ENCODE assay signal across 24 cellular contexts in genomic region chr4:84957509-84958420, GRCh38. TPM values are rescaled to one million over a fixed set of nuclear protein-coding genes. Genes with fewer than 3 reads are reported as not detected.
A peak's percentile ranks its signal among the peaks of the same experiment; 100 is the strongest.
DNase-seq lines count a peak whose midpoint lies in the region; ATAC-seq and TF ChIP-seq lines count a peak whose summit lies in the region.
"Had no signal": no experiment of that assay in that cellular context is flagged by ENCODE, and none has a peak within 500 bp of the region (broad histone marks: within the 10 kb centered on the region; RNA-seq: fewer than 3 reads in every experiment).

No MANE protein-coding gene starts in this region.

- H3K27ac Mint-ChIP-seq in activated T-helper 17 cell treated with anti-CD3 and anti-CD28 coated beads, Interleukin-2, amount 50 U/mL, for 72 hours = no peak overlapping the region
- H3K27ac Mint-ChIP-seq: activated B cell treated with CpG ODN at 0.5 μM for 24 hours; activated CD8-positive, alpha-beta T cell treated with anti-CD3 and anti-CD28 coated beads for 36 hours; activated T-cell treated with anti-CD3 and anti-CD28 coated beads, Interleukin-2, amount 50 U/mL, for 24 hours; effector memory CD8-positive, alpha-beta T cell had no signal

- no peaks in the 10 kb centered on the region for H3K36me3 Mint-ChIP-seq in activated T-helper 17 cell treated with anti-CD3 and anti-CD28 coated beads, Interleukin-2, amount 50 U/mL, for 72 hours (ENCODE audit: low read depth)

- H3K9me3 ChIP-seq in GM23248 (ENCODE audit: low read depth) (no peaks in the 10 kb centered on the region), ascending aorta (no peaks in the 10 kb centered on the region), Peyer's patch (no peaks in the 10 kb centered on the region)
- H3K9me3 ChIP-seq: left ventricle myocardium inferior had no signal

- H3K9me3 Mint-ChIP-seq in activated T-helper 17 cell treated with anti-CD3 and anti-CD28 coated beads, Interleukin-2, amount 50 U/mL, for 72 hours = no peaks in the 10 kb centered on the region
- H3K9me3 Mint-ChIP-seq: activated B cell treated with CpG ODN at 0.5 μM for 24 hours; activated CD8-positive, alpha-beta T cell treated with anti-CD3 and anti-CD28 coated beads for 36 hours; activated T-cell treated with anti-CD3 and anti-CD28 coated beads, Interleukin-2, amount 50 U/mL, for 24 hours had no signal

- H3K4me1 ChIP-seq in GM23248 (ENCODE audit: insufficient read depth) (peaks cover 9% of the 10 kb centered on the region), ascending aorta (peaks cover 7 to 34% of the 10 kb centered on the region in 2 donors), Peyer's patch (peaks cover 0 to 10% (median 0%) of the 10 kb centered on the region in 4 donors)

- H2AFZ ChIP-seq in GM23248 = no peak overlapping the region

- H3K4me3 ChIP-seq in GM23248 (no peak overlapping the region), ascending aorta (no peak overlapping the region), Peyer's patch (no peak overlapping the region)
- H3K4me3 ChIP-seq: left ventricle myocardium inferior had no signal

- 65 to 74% methylated on average over 4 of the region's 4 CpGs for WGBS in GM23248 (ENCODE audit: low coverage in 1 of 2, low lambda C conversion rate in 2 of 2, missing lambda C conversion rate in 2 of 2), 2 experiments

- H3K79me2 ChIP-seq in GM23248 (ENCODE audit: insufficient read depth) = peaks cover 100% of the 10 kb centered on the region

- intact Hi-C loops in ascending aorta (cut with DNase I) = loop anchor here (5.0 kb wide), 1 partner anchor 45 kb away; no protein-coding TSS in a partner anchor

- H3K4me1 Mint-ChIP-seq in activated T-helper 17 cell treated with anti-CD3 and anti-CD28 coated beads, Interleukin-2, amount 50 U/mL, for 72 hours = no peaks in the 10 kb centered on the region
- H3K4me1 Mint-ChIP-seq: activated B cell treated with CpG ODN at 0.5 μM for 24 hours had no signal

- H3K4me3 Mint-ChIP-seq in activated T-helper 17 cell treated with anti-CD3 and anti-CD28 coated beads, Interleukin-2, amount 50 U/mL, for 72 hours = no peak overlapping the region
- H3K4me3 Mint-ChIP-seq: activated B cell treated with CpG ODN at 0.5 μM for 24 hours; activated CD8-positive, alpha-beta T cell treated with anti-CD3 and anti-CD28 coated beads for 36 hours; activated T-cell treated with anti-CD3 and anti-CD28 coated beads, Interleukin-2, amount 50 U/mL, for 24 hours; effector memory CD8-positive, alpha-beta T cell had no signal

- in situ Hi-C loops in GM23248 (cut with MboI) = no loop called here

- H3K27ac ChIP-seq in GM23248 (no peak overlapping the region), ascending aorta (peak overlapping the region; percentile 33 to 47), Peyer's patch (no peak overlapping the region)
- H3K27ac ChIP-seq: brain microvascular endothelial cell, C4-2B, left ventricle myocardium inferior had no signal

- H4K20me1 ChIP-seq in GM23248 (ENCODE audit: insufficient read depth) = 0 out of 2 replicates have a peak, but pooled peaks cover 5% of the 10 kb centered on the region

- no peaks in the 10 kb centered on the region for H3K27me3 ChIP-seq in GM23248 (replicated peaks; ENCODE audit: insufficient read depth)
- no peaks in the 10 kb centered on the region for H3K27me3 ChIP-seq in ascending aorta
- no peaks in the 10 kb centered on the region for H3K27me3 ChIP-seq in Peyer's patch
- H3K27me3 ChIP-seq: brain microvascular endothelial cell had no signal

- ATAC-seq in GM21423 (IDR thresholded peaks at IDR 0.05; ENCODE audit: unreplicated experiment) = no peak
- no peak for ATAC-seq in activated T-helper 17 cell treated with anti-CD3 and anti-CD28 coated beads, Interleukin-2, amount 50 U/mL, for 72 hours (replicated peaks)
- no peak for ATAC-seq in GM19324 (IDR thresholded peaks at IDR 0.05; ENCODE audit: low FRiP score, unreplicated experiment)
- ATAC-seq: activated CD8-positive, alpha-beta T cell treated with anti-CD3 and anti-CD28 coated beads for 36 hours; effector memory CD8-positive, alpha-beta T cell; right cardiac atrium had no signal

- no peak for TF ChIP-seq POLR2A in Peyer's patch (IDR thresholded peaks at IDR 0.05)

- no peak overlapping the region for H3K4me2 ChIP-seq in GM23248 (ENCODE audit: unreplicated experiment)

- H3K9me2 ChIP-seq in GM23248 (ENCODE audit: insufficient read depth) = no peaks in the 10 kb centered on the region

- peak; percentile 2 for DNase-seq in GM23248
- DNase-seq in ascending aorta (ENCODE audit: low spot score in 2 of 2) = no peak
- DNase-seq in left kidney (ENCODE audit: low read depth, low spot score) = peak; percentile 27
- peak; percentile 98 for DNase-seq in renal cortical epithelial cell (ENCODE audit: low read depth)
- no peak for DNase-seq in Peyer's patch
- DNase-seq: activated B cell treated with CpG ODN at 0.5 μM for 24 hours; activated CD8-positive, alpha-beta T cell treated with anti-CD3 and anti-CD28 coated beads for 36 hours; activated naive CD4-positive, alpha-beta T cell treated with anti-CD3 and anti-CD28 coated beads, Interleukin-2, amount 50 U/mL, for 16 hours; activated T-cell treated with anti-CD3 and anti-CD28 coated beads, Interleukin-2, amount 50 U/mL, for 24 hours; brain microvascular endothelial cell; DMS 273 treated with DMSO at 0.1 percent for 48 hours; effector memory CD8-positive, alpha-beta T cell; GOT3; left ventricle myocardium inferior; NCI-H1092 treated with DMSO at 0.1 percent for 48 hours; NCI-H2029 treated with DMSO at 0.1 percent for 48 hours; right cardiac atrium; RPMI8226; stimulated activated CD8-positive, alpha-beta memory T cell treated with anti-CD3 and anti-CD28 coated beads, Interleukin-4, amount 100 ng/mL, for 48 hours; T-helper 9 cell had no signal

- peaks cover 5% of the 10 kb centered on the region; the same call in 1 of the 2 replicates for H3F3A ChIP-seq in GM23248 (ENCODE audit: insufficient read depth)

- H3K9ac ChIP-seq in GM23248 = no peak overlapping the region

- H3K27me3 Mint-ChIP-seq in activated T-helper 17 cell treated with anti-CD3 and anti-CD28 coated beads, Interleukin-2, amount 50 U/mL, for 72 hours = peaks cover 12% of the 10 kb centered on the region
- H3K27me3 Mint-ChIP-seq: activated B cell treated with CpG ODN at 0.5 μM for 24 hours; effector memory CD8-positive, alpha-beta T cell had no signal

- TF ChIP-seq CTCF in ascending aorta (IDR thresholded peaks at IDR 0.05) = no peak
- no peak for TF ChIP-seq CTCF in Peyer's patch (IDR thresholded peaks at IDR 0.05)

- H3K36me3 ChIP-seq in GM23248 (ENCODE audit: low read depth) = no peaks in the 10 kb centered on the region
- H3K36me3 ChIP-seq in ascending aorta = no peaks in the 10 kb centered on the region
- H3K36me3 ChIP-seq in Peyer's patch = no peaks in the 10 kb centered on the region
- H3K36me3 ChIP-seq: brain microvascular endothelial cell, left ventricle myocardium inferior had no signal

RNA-seq across cellular contexts. Expression of gene WDFY3, which starts 8.7 kb away (rescaled TPM):
- 38.7 and 45.6 TPM in 2 replicates for total RNA-seq in GM23248 (2014; rRNA removed; shearing (Covaris generic))
- polyA plus RNA-seq in GM23248 (2016; fragmentation: Nextera tagmentation; extraction: Ambion mirVana) = 3.1 and 3.3 TPM in 2 replicates
- 30.2 TPM for total RNA-seq in ascending aorta
- 42.9 and 196 TPM in 2 replicates for total RNA-seq in renal cortical epithelial cell
- 100 to 1,000 TPM in 1 of 4 donors, 10 to 100 TPM in 3; 31.7 to 139 (median 65.2) TPM for total RNA-seq in Peyer's patch
- 1 to 10 TPM; 2.1 to 2.3 TPM for total RNA-seq in activated T-helper 17 cell treated with anti-CD3 and anti-CD28 coated beads, Interleukin-2, amount 50 U/mL, for 72 hours

Comparison
In these comparisons a context has a peak if more than half of its experiments do, and no peak if none do; other contexts are left out.
1. DNase-seq: peak in GM23248 (single experiment), left kidney (single experiment) and renal cortical epithelial cell (single experiment); none in ascending aorta (0 of 2) and Peyer's patch (0 of 3).
2. H3K27ac ChIP-seq: peak in ascending aorta (2 of 2); none in GM23248 (single experiment) and Peyer's patch (0 of 4).